18 cellular contexts compared by ENCODE assay signal in genomic region chr1:37495875-37496274, GRCh38. TPM values are rescaled to one million over a fixed set of nuclear protein-coding genes. Genes with fewer than 3 reads are reported as not detected.
DNase-seq lines count a peak whose midpoint lies in the region; TF ChIP-seq lines count a peak whose summit lies in the region.
"Had no signal": no experiment of that assay in that cellular context is flagged by ENCODE, and none has a peak within 500 bp of the region (broad histone marks: within the 10 kb centered on the region; RNA-seq: fewer than 3 reads in every experiment).

No MANE protein-coding gene starts in this region.

- no peak overlapping the region for H3K9ac ChIP-seq in adipocyte (ENCODE audit: low read length)

- peaks cover 48% of the 10 kb centered on the region for H3K36me3 ChIP-seq in adipocyte (ENCODE audit: control insufficient read depth, insufficient read depth, low read length, severe bottlenecking)
- H3K36me3 ChIP-seq in osteoblast (ENCODE audit: insufficient read depth, low read length): peaks cover 19% of the 10 kb centered on the region

- H3K4me2 ChIP-seq in osteoblast (ENCODE audit: insufficient read depth, low read length): no peak overlapping the region

- H3K4me1 ChIP-seq in adipocyte (ENCODE audit: control insufficient read depth, insufficient read depth, low read length) (peaks cover 12% of the 10 kb centered on the region), osteoblast (ENCODE audit: insufficient read depth, low read length) (peaks cover 10% of the 10 kb centered on the region)
- H3K4me1 ChIP-seq: BE2C had no signal

- DNase-seq in activated T-cell treated with anti-CD3 and anti-CD28 coated beads, Interleukin-2, amount 50 U/mL, for 24 hours: no peak
- no peak for DNase-seq in activated T-cell treated with anti-CD3 and anti-CD28 coated beads for 4 hours
- peak; percentile 69 for DNase-seq in NCI-H69 (lab: John Stamatoyannopoulos, UW)
- DNase-seq in adipocyte (ENCODE audit: low read depth): peak; percentile 47
- no peak for DNase-seq in activated CD4-positive, alpha-beta T cell treated with anti-CD3 and anti-CD28 coated beads for 48 hours
- DNase-seq in progenitor cell of endocrine pancreas (ENCODE audit: low spot score, unreplicated experiment): no peak
- DNase-seq in cerebellar cortex (ENCODE audit: low spot score): no peak
- DNase-seq in osteoblast (ENCODE audit: insufficient read length, low spot score, missing footprints): no peak
- DNase-seq: BE2C; CD8-positive, alpha-beta memory T cell; H9; KG1; MV-4-11; NCI-H1694 treated with DMSO at 0.1 percent for 48 hours; NCI-H510A; NCI-H774; Peyer's patch; Right ventricle myocardium superior had no signal

- TF ChIP-seq CTCF in progenitor cell of endocrine pancreas (IDR thresholded peaks at IDR 0.05; ENCODE audit: unreplicated experiment): no peak
- TF ChIP-seq CTCF in osteoblast (IDR thresholded peaks at IDR 0.05; ENCODE audit: extremely low read depth, low read depth, low read length): no peak

- peaks cover 38% of the 10 kb centered on the region for H3K4me1 Mint-ChIP-seq in activated T-cell treated with anti-CD3 and anti-CD28 coated beads, Interleukin-2, amount 50 U/mL, for 24 hours (ENCODE audit: low read depth)
- no peaks in the 10 kb centered on the region for H3K4me1 Mint-ChIP-seq in progenitor cell of endocrine pancreas (ENCODE audit: low read depth)
- H3K4me1 Mint-ChIP-seq: H9 had no signal

- H3K9me3 Mint-ChIP-seq in activated T-cell treated with anti-CD3 and anti-CD28 coated beads, Interleukin-2, amount 50 U/mL, for 24 hours: no peaks in the 10 kb centered on the region
- no peaks in the 10 kb centered on the region for H3K9me3 Mint-ChIP-seq in progenitor cell of endocrine pancreas (ENCODE audit: low read depth)
- H3K9me3 Mint-ChIP-seq: CD8-positive, alpha-beta memory T cell; H9 had no signal

- H3K4me3 ChIP-seq in adipocyte (ENCODE audit: low read length): no peak overlapping the region
- H3K4me3 ChIP-seq in osteoblast (ENCODE audit: insufficient read depth, low read length): no peak overlapping the region
- H3K4me3 ChIP-seq: Peyer's patch had no signal

- H3K27me3 ChIP-seq in adipocyte (replicated peaks; ENCODE audit: control insufficient read depth, insufficient read depth, low read length) (no peaks in the 10 kb centered on the region), osteoblast (ENCODE audit: insufficient read depth, low read length) (no peaks in the 10 kb centered on the region)
- H3K27me3 ChIP-seq: BE2C, Peyer's patch had no signal

- no peaks in the 10 kb centered on the region for H3K9me3 ChIP-seq in adipocyte (ENCODE audit: control insufficient read depth, low read length)
- H3K9me3 ChIP-seq in osteoblast (ENCODE audit: low read depth, low read length): no peaks in the 10 kb centered on the region
- H3K9me3 ChIP-seq: BE2C, Peyer's patch had no signal

- no peak overlapping the region for H3K27ac ChIP-seq in osteoblast (ENCODE audit: low read depth, low read length)
- H3K27ac ChIP-seq: Peyer's patch had no signal

- peaks cover 76% of the 10 kb centered on the region for H3K36me3 Mint-ChIP-seq in activated T-cell treated with anti-CD3 and anti-CD28 coated beads, Interleukin-2, amount 50 U/mL, for 24 hours (ENCODE audit: low read depth)
- H3K36me3 Mint-ChIP-seq in progenitor cell of endocrine pancreas (ENCODE audit: insufficient read depth): peaks cover 12% of the 10 kb centered on the region

- no peaks in the 10 kb centered on the region for H3K27me3 Mint-ChIP-seq in activated T-cell treated with anti-CD3 and anti-CD28 coated beads, Interleukin-2, amount 50 U/mL, for 24 hours
- H3K27me3 Mint-ChIP-seq in progenitor cell of endocrine pancreas: no peaks in the 10 kb centered on the region
- H3K27me3 Mint-ChIP-seq: CD8-positive, alpha-beta memory T cell had no signal

- H2AFZ ChIP-seq in osteoblast (ENCODE audit: low read length): no peak overlapping the region

- H3K4me3 Mint-ChIP-seq in activated T-cell treated with anti-CD3 and anti-CD28 coated beads, Interleukin-2, amount 50 U/mL, for 24 hours: no peak overlapping the region
- no peak overlapping the region for H3K4me3 Mint-ChIP-seq in progenitor cell of endocrine pancreas (ENCODE audit: low read depth)
- H3K4me3 Mint-ChIP-seq: CD8-positive, alpha-beta memory T cell; H9 had no signal

- H3K79me2 ChIP-seq in osteoblast (ENCODE audit: insufficient read depth, low read length): peaks cover 12% of the 10 kb centered on the region

- peak overlapping the region; percentile 29 for H3K27ac Mint-ChIP-seq in activated T-cell treated with anti-CD3 and anti-CD28 coated beads, Interleukin-2, amount 50 U/mL, for 24 hours
- no peak overlapping the region for H3K27ac Mint-ChIP-seq in progenitor cell of endocrine pancreas
- H3K27ac Mint-ChIP-seq: H9 had no signal

- H4K20me1 ChIP-seq in osteoblast (ENCODE audit: insufficient read depth, low read length): peaks cover 11% of the 10 kb centered on the region

RNA-seq across cellular contexts. Expression of gene MEAF6, which starts 18.7 kb away (rescaled TPM):
- 78.2 and 83.1 TPM in 2 replicates for total RNA-seq in progenitor cell of endocrine pancreas
- 62.8 and 64.1 TPM in 2 replicates for total RNA-seq in osteoblast

RNA-seq across cellular contexts. Expression of gene ZC3H12A, which starts 21.5 kb away (rescaled TPM):
- total RNA-seq in progenitor cell of endocrine pancreas (3.0 TPM in 2 replicates), osteoblast (11.5 and 13.0 TPM in 2 replicates)

RNA-seq across cellular contexts. Expression of gene SNIP1, which starts 58.2 kb away (rescaled TPM):
- total RNA-seq in progenitor cell of endocrine pancreas (17.1 and 18.2 TPM in 2 replicates), osteoblast (10.0 and 14.1 TPM in 2 replicates)

Comparison
In these comparisons a context has a peak if more than half of its experiments do, and no peak if none do; other contexts are left out.
1. DNase-seq: peak in NCI-H69 (single experiment) and adipocyte (single experiment); none in activated T-cell treated with anti-CD3 and anti-CD28 coated beads, Interleukin-2, amount 50 U/mL, for 24 hours (single experiment), activated T-cell treated with anti-CD3 and anti-CD28 coated beads for 4 hours (single experiment), activated CD4-positive, alpha-beta T cell treated with anti-CD3 and anti-CD28 coated beads for 48 hours (single experiment), progenitor cell of endocrine pancreas (single experiment), cerebellar cortex (single experiment) and osteoblast (single experiment).